In genomic region chr20:46945465-46945864, GRCh38 we compare ENCODE assay signal across 1 cellular context.
TF ChIP-seq lines count a peak whose summit lies in the region.

No MANE protein-coding gene starts in this region.

TF ChIP-seq in H1, 55 proteins besides CTCF, POLR2A, EP300 and RAD21 (continued from another document):
- TF ChIP-seq E2F6 (IDR thresholded peaks at IDR 0.05) = no peak
